8 cellular contexts compared by ENCODE assay signal in genomic region chr19:20238025-20238623, GRCh38.
DNase-seq lines count a peak whose midpoint lies in the region; ATAC-seq and TF ChIP-seq lines count a peak whose summit lies in the region.

No MANE protein-coding gene starts in this region.

- peak; percentile 75 for DNase-seq in NCI-H510A treated with DMSO at 0.1 percent for 48 hours (lab: John Stamatoyannopoulos, UW)
- DNase-seq in activated T-cell treated with anti-CD3 and anti-CD28 coated beads for 24 hours (ENCODE audit: low read depth) = peak; percentile 90
- peak; percentile 27 for DNase-seq in epithelial cell of prostate (ENCODE audit: low read depth, low spot score)
- peak; percentile 96 for DNase-seq in mucosa of gallbladder (ENCODE audit: low spot score)
- peak; percentile 75 to 83 for DNase-seq in stimulated activated CD8-positive, alpha-beta memory T cell treated with anti-CD3 and anti-CD28 coated beads, Interleukin-15, amount 100 ng/mL, for 48 hours (ENCODE audit: low read depth in 2 of 2)

- H3K27ac ChIP-seq in DOHH2 (ENCODE audit: low read depth, low read length) (peak overlapping the region; percentile 66), epithelial cell of prostate (peak overlapping the region; percentile 31)

- H3K9me2 ChIP-seq in DOHH2 (replicated peaks; ENCODE audit: control insufficient read depth, low read length) = no peaks in the 10 kb centered on the region

- no peak for TF ChIP-seq CTCF in DOHH2 (IDR thresholded peaks at IDR 0.05; ENCODE audit: low read depth, low read length, poor library complexity, severe bottlenecking)

- H3K79me2 ChIP-seq in DOHH2 (ENCODE audit: control insufficient read depth, low read length) = peaks cover 51% of the 10 kb centered on the region

- peak overlapping the region; percentile 95 for H3K4me3 ChIP-seq in DOHH2 (ENCODE audit: low read length)

- ATAC-seq in HG02678 (IDR thresholded peaks at IDR 0.05; ENCODE audit: unreplicated experiment) (peak; percentile 84), HG02885 (IDR thresholded peaks at IDR 0.05; ENCODE audit: poor library complexity, unreplicated experiment) (no peak)

- H4K20me1 ChIP-seq in DOHH2 (ENCODE audit: control insufficient read depth, insufficient read depth, low read depth, low read length) = no peaks in the 10 kb centered on the region

- peak overlapping the region; percentile 76 for H3K4me2 ChIP-seq in DOHH2 (ENCODE audit: low read length)

- peaks cover 44% of the 10 kb centered on the region for H3K36me3 ChIP-seq in DOHH2 (ENCODE audit: control insufficient read depth, low read length)

- H3K4me1 ChIP-seq in DOHH2 (ENCODE audit: control insufficient read depth, low read length) = peaks cover 18% of the 10 kb centered on the region

- H3K9me3 ChIP-seq in DOHH2 (ENCODE audit: control insufficient read depth, insufficient read depth, low read length) = peaks cover 22% of the 10 kb centered on the region

- no peaks in the 10 kb centered on the region for H3F3A ChIP-seq in DOHH2 (ENCODE audit: control insufficient read depth, insufficient read depth)

- no peaks in the 10 kb centered on the region for H3K27me3 ChIP-seq in DOHH2 (ENCODE audit: control insufficient read depth, low read length)

Comparison
In these comparisons a context has a peak if more than half of its experiments do, and no peak if none do; other contexts are left out.
1. DNase-seq: peak in every context shown above with its lines; median percentile 96 in mucosa of gallbladder; 90 in activated T-cell treated with anti-CD3 and anti-CD28 coated beads for 24 hours; 79 in stimulated activated CD8-positive, alpha-beta memory T cell treated with anti-CD3 and anti-CD28 coated beads, Interleukin-15, amount 100 ng/mL, for 48 hours; 75 in NCI-H510A treated with DMSO at 0.1 percent for 48 hours; 27 in epithelial cell of prostate.